Comparison of ENCODE assay signal across 8 cellular contexts in the genomic region with DNA sequence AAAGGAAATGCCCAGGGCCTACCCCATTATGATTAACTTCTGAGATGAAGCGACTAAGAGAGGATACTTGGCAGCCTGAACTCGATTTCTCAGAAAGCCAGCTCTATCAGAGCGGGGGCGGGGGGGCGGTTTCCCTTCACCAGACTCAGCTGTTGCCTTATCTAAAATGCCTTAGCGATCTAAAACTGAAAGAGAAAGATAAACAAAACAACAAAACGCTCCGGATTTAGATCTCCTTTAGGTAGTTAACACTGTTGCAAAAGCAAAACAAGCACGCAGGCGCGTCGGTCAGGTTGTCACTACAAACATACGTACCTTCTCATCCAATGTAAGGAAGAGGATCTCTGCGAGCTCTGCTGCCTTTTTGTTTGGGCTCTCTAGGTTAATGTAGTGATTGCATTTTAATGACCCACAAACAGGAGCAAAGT. TPM values are rescaled to one million over a fixed set of nuclear protein-coding genes. Genes with fewer than 3 reads are reported as not detected.
A peak's percentile ranks its signal among the peaks of the same experiment; 100 is the strongest.
DNase-seq lines count a peak whose midpoint lies in the region; ATAC-seq and TF ChIP-seq lines count a peak whose summit lies in the region.

No MANE protein-coding gene starts in this region.

- ATAC-seq in GM18909 (IDR thresholded peaks at IDR 0.05; ENCODE audit: poor library complexity, unreplicated experiment) = peak; percentile 43
- ATAC-seq in HG03432 (IDR thresholded peaks at IDR 0.05; ENCODE audit: unreplicated experiment) = peak; percentile 39
- ATAC-seq in naive thymus-derived CD4-positive, alpha-beta T cell = peak; percentile 57
- no peak for ATAC-seq in HG03108 (IDR thresholded peaks at IDR 0.05; ENCODE audit: unreplicated experiment)

- H3K4me1 Mint-ChIP-seq in naive thymus-derived CD4-positive, alpha-beta T cell = peaks cover 0 to 17% (median 13%) of the 10 kb centered on the region in 7 donors

- TF ChIP-seq POLR2A in esophagus squamous epithelium (IDR thresholded peaks at IDR 0.05) = peak in 1 of 4 donors; percentile 51

- H3K9me3 ChIP-seq in AG04450 (ENCODE audit: control insufficient read depth, insufficient read depth, low read length) = peaks cover 3% of the 10 kb centered on the region; the same call in 1 of the 2 replicates
- no peaks in the 10 kb centered on the region for H3K9me3 ChIP-seq in esophagus squamous epithelium
- H3K9me3 ChIP-seq in naive thymus-derived CD4-positive, alpha-beta T cell (ENCODE audit: control insufficient read depth in 2 of 3, low read length in 3 of 3) = no peaks in the 10 kb centered on the region
- no peaks in the 10 kb centered on the region for H3K9me3 ChIP-seq in tibial artery

- H3K4me1 ChIP-seq in esophagus squamous epithelium (peaks cover 0 to 43% (median 14%) of the 10 kb centered on the region in 3 donors), tibial artery (peaks cover 0 to 11% (median 0%) of the 10 kb centered on the region in 4 donors)
- H3K4me1 ChIP-seq in naive thymus-derived CD4-positive, alpha-beta T cell (ENCODE audit: control insufficient read depth in 2 of 2, insufficient read depth in 2 of 2, low read length in 2 of 2) = no peaks in the 10 kb centered on the region

- peaks cover 0 to 4% (median 0%) of the 10 kb centered on the region in 5 donors for H3K36me3 Mint-ChIP-seq in naive thymus-derived CD4-positive, alpha-beta T cell

- intact Hi-C loops in esophagus squamous epithelium (cut with DNase I) (no loop called here), tibial artery (cut with DNase I; ENCODE audit: low total_unique reads) (no loop called here)
- intact Hi-C loops in naive thymus-derived CD4-positive, alpha-beta T cell (cut with micrococcal nuclease) = loop anchor here in 1 of 2 donors (1.0 to 5.0 kb wide), 3 partner anchors 258 to 559 kb away; partner anchors contain the start of gene DCP2

- peaks cover 33% of the 10 kb centered on the region for H3K27me3 ChIP-seq in AG04450 (ENCODE audit: control insufficient read depth, insufficient read depth, low read length)
- peaks cover 0 to 17% (median 0%) of the 10 kb centered on the region in 4 donors for H3K27me3 ChIP-seq in esophagus squamous epithelium
- peaks cover 3 to 9% of the 10 kb centered on the region in 2 donors for H3K27me3 ChIP-seq in naive thymus-derived CD4-positive, alpha-beta T cell (ENCODE audit: control insufficient read depth in 2 of 2, insufficient read depth in 2 of 2, low read length in 2 of 2)
- H3K27me3 ChIP-seq in tibial artery = no peaks in the 10 kb centered on the region

- H3K27ac ChIP-seq in AG04450 (ENCODE audit: low read depth, low read length) (no peak overlapping the region), esophagus squamous epithelium (peak overlapping the region; percentile 86 to 94 (median 90)), tibial artery (peak overlapping the region; percentile 67 to 77)
- H3K27ac ChIP-seq in naive thymus-derived CD4-positive, alpha-beta T cell (ENCODE audit: low read depth, low read length) = no peak overlapping the region

- peak overlapping the region; percentile 29; the same call in 1 of the 2 replicates for H3K4me3 ChIP-seq in AG04450 (ENCODE audit: low read depth, low read length)
- peak overlapping the region; percentile 71 to 93 (median 85) for H3K4me3 ChIP-seq in esophagus squamous epithelium
- no peak overlapping the region for H3K4me3 ChIP-seq in naive thymus-derived CD4-positive, alpha-beta T cell (ENCODE audit: low read length)
- peak overlapping the region; percentile 93 to 96 for H3K4me3 ChIP-seq in tibial artery

- DNase-seq in AG04450 (ENCODE audit: low read depth, low spot score) (no peak), esophagus squamous epithelium (lab: John Stamatoyannopoulos, UW) (no peak), tibial artery (peak; percentile 26 to 70)
- peak; percentile 46 to 53 for DNase-seq in activated CD4-positive, alpha-beta T cell treated with anti-CD3 and anti-CD28 coated beads, Interleukin-2, amount 50 U/mL, for 48 hours
- DNase-seq in naive thymus-derived CD4-positive, alpha-beta T cell = peak in 1 of 9 donors; percentile 48

- H3K9me3 Mint-ChIP-seq in naive thymus-derived CD4-positive, alpha-beta T cell = peaks cover 0 to 9% (median 2%) of the 10 kb centered on the region in 11 donors

- 1 to 3% methylated on average over 14 of the region's 14 CpGs for WGBS in esophagus squamous epithelium, 2 donors

- H3K4me3 Mint-ChIP-seq in naive thymus-derived CD4-positive, alpha-beta T cell = peak overlapping the region; percentile 20 to 84 (median 60)

- POLR2A ChIA-PET in AG04450 (lab: Yijun Ruan, JAX) = no interaction called here
- POLR2A ChIA-PET in naive thymus-derived CD4-positive, alpha-beta T cell (lab: Charles Lee) = no interaction called here

- peaks cover 0 to 5% (median 0%) of the 10 kb centered on the region in 3 donors for H3K36me3 ChIP-seq in esophagus squamous epithelium
- no peaks in the 10 kb centered on the region for H3K36me3 ChIP-seq in naive thymus-derived CD4-positive, alpha-beta T cell (ENCODE audit: control insufficient read depth in 2 of 3, insufficient read depth in 3 of 3, low read length in 3 of 3)
- no peaks in the 10 kb centered on the region for H3K36me3 ChIP-seq in tibial artery

- H3K27me3 Mint-ChIP-seq in naive thymus-derived CD4-positive, alpha-beta T cell = peaks cover 51 to 69% (median 65%) of the 10 kb centered on the region in 5 donors

- TF ChIP-seq CTCF in AG04450 (IDR thresholded peaks at IDR 0.05; ENCODE audit: low read depth, low read length) (no peak), esophagus squamous epithelium (IDR thresholded peaks at IDR 0.05) (no peak), tibial artery (IDR thresholded peaks at IDR 0.05) (no peak)

- peak overlapping the region in 1 of 9 donors; percentile 61 for H3K27ac Mint-ChIP-seq in naive thymus-derived CD4-positive, alpha-beta T cell

- CTCF ChIA-PET in AG04450 (lab: Charles Lee) = interaction anchor here (0.6 to 1.3 kb wide), 3 partner anchors 243 to 1465 kb away, joined by 3 to 4 read pairs (median 4); no protein-coding TSS in a partner anchor
- CTCF ChIA-PET in naive thymus-derived CD4-positive, alpha-beta T cell (lab: Charles Lee) = no interaction called here

RNA-seq across cellular contexts. Expression of gene EPB41L4A, which starts 1.1 kb away (rescaled TPM):
- polyA plus RNA-seq in AG04450 (2011; rRNA removed) = not detected in 2 replicates
- polyA minus RNA-seq in AG04450 (2011; rRNA and poly(A)+ RNA removed) = 0.22 TPM in 1 of 2 replicates, not detected in the other
- total RNA-seq in esophagus squamous epithelium = 10 to 100 TPM; 18.9 to 25.9 (median 20.7) TPM
- 1 to 10 TPM in 3 of 5 experiments, under 1 TPM in 1, not detected in 1; 0.30 to 1.7 (median 1.4) TPM for total RNA-seq in naive thymus-derived CD4-positive, alpha-beta T cell
- under 1 TPM; 0.17 to 0.59 TPM for polyA plus RNA-seq in naive thymus-derived CD4-positive, alpha-beta T cell

Comparison
In these comparisons a context has a peak if more than half of its experiments do, and no peak if none do; other contexts are left out.
1. DNase-seq: peak in activated CD4-positive, alpha-beta T cell treated with anti-CD3 and anti-CD28 coated beads, Interleukin-2, amount 50 U/mL, for 48 hours (2 of 2) and tibial artery (2 of 2); none in AG04450 (single experiment) and esophagus squamous epithelium (single experiment).
2. H3K27ac ChIP-seq: peak in esophagus squamous epithelium (4 of 4) and tibial artery (2 of 2); none in AG04450 (single experiment) and naive thymus-derived CD4-positive, alpha-beta T cell (single experiment).
3. RNA of gene EPB41L4A, which starts 1.1 kb away (total RNA-seq): 18.9 to 25.9 TPM in esophagus squamous epithelium; 0.30 to 1.7 TPM in naive thymus-derived CD4-positive, alpha-beta T cell; every median in the first group is over 4 times any median in the second.